In genomic region chr6:37168809-37169457, GRCh38 we compare ENCODE assay signal across 7 cellular contexts. TPM values are rescaled to one million over a fixed set of nuclear protein-coding genes. Genes with fewer than 3 reads are reported as not detected.
DNase-seq lines count a peak whose midpoint lies in the region; ATAC-seq, FAIRE-seq and TF ChIP-seq lines count a peak whose summit lies in the region.

No MANE protein-coding gene starts in this region.

- H3K27ac ChIP-seq in osteoblast (ENCODE audit: low read depth, low read length), result peak overlapping the region; percentile 88

- FAIRE-seq in frontal cortex (lab: Jason Lieb, UNC), result no peak

- H3K4me3 Mint-ChIP-seq in activated T-helper 2 cell treated with anti-CD3 and anti-CD28 coated beads, Interferon-gamma antibody, Interleukin-2, Interleukin-4, amounts not matched to agents 10 μg/mL and 5 μg/mL and 100 μg/mL, durations not matched to agents 14 hours and 24 hours and 36 hours (ENCODE audit: low read depth), result peak overlapping the region; percentile 87

- peaks cover 31% of the 10 kb centered on the region for H3K36me3 Mint-ChIP-seq in activated T-helper 2 cell treated with anti-CD3 and anti-CD28 coated beads, Interferon-gamma antibody, Interleukin-2, Interleukin-4, amounts not matched to agents 10 μg/mL and 5 μg/mL and 100 μg/mL, durations not matched to agents 14 hours and 24 hours and 36 hours (ENCODE audit: low read depth)

- H2AFZ ChIP-seq in osteoblast (ENCODE audit: low read length), result peak overlapping the region; percentile 35

- H3K4me3 ChIP-seq in GM06990 (replicated peaks; ENCODE audit: low read depth, low read length) (peak overlapping the region; percentile 67), osteoblast (ENCODE audit: insufficient read depth, low read length) (peak overlapping the region; percentile 75)

- intact Hi-C loops in activated T-helper 2 cell treated with anti-CD3 and anti-CD28 coated beads, Interferon-gamma antibody, Interleukin-2, Interleukin-4, amounts not matched to agents 10 μg/mL and 5 μg/mL and 100 μg/mL, durations not matched to agents 14 hours and 24 hours and 36 hours (cut with micrococcal nuclease), result loop anchor here (1.0 kb wide), 1 partner anchor 67 kb away; no protein-coding TSS in a partner anchor

- no peaks in the 10 kb centered on the region for H3K27me3 Mint-ChIP-seq in activated T-helper 2 cell treated with anti-CD3 and anti-CD28 coated beads, Interferon-gamma antibody, Interleukin-2, Interleukin-4, amounts not matched to agents 10 μg/mL and 5 μg/mL and 100 μg/mL, durations not matched to agents 14 hours and 24 hours and 36 hours (ENCODE audit: low read depth)

- peaks cover 27% of the 10 kb centered on the region for H3K4me1 Mint-ChIP-seq in activated T-helper 2 cell treated with anti-CD3 and anti-CD28 coated beads, Interferon-gamma antibody, Interleukin-2, Interleukin-4, amounts not matched to agents 10 μg/mL and 5 μg/mL and 100 μg/mL, durations not matched to agents 14 hours and 24 hours and 36 hours (ENCODE audit: low read depth)

- H3K27me3 ChIP-seq in GM06990 (replicated peaks; ENCODE audit: control insufficient read depth, insufficient read depth, low read length) (no peaks in the 10 kb centered on the region), osteoblast (ENCODE audit: insufficient read depth, low read length) (no peaks in the 10 kb centered on the region)

- peaks cover 22% of the 10 kb centered on the region for H3K79me2 ChIP-seq in osteoblast (ENCODE audit: insufficient read depth, low read length)

- peaks cover 25% of the 10 kb centered on the region for H3K4me1 ChIP-seq in osteoblast (ENCODE audit: insufficient read depth, low read length)

- H3K9me3 Mint-ChIP-seq in activated T-helper 2 cell treated with anti-CD3 and anti-CD28 coated beads, Interferon-gamma antibody, Interleukin-2, Interleukin-4, amounts not matched to agents 10 μg/mL and 5 μg/mL and 100 μg/mL, durations not matched to agents 14 hours and 24 hours and 36 hours, result no peaks in the 10 kb centered on the region

- peak overlapping the region; percentile 91 for H3K4me2 ChIP-seq in osteoblast (ENCODE audit: insufficient read depth, low read length)

- peaks cover 5% of the 10 kb centered on the region for H3K36me3 ChIP-seq in GM06990 (ENCODE audit: control insufficient read depth, insufficient read depth, low read length)
- peaks cover 17% of the 10 kb centered on the region for H3K36me3 ChIP-seq in osteoblast (ENCODE audit: insufficient read depth, low read length)

- peaks cover 17% of the 10 kb centered on the region for H4K20me1 ChIP-seq in osteoblast (ENCODE audit: insufficient read depth, low read length)

- no peak for ATAC-seq in HG03025 (IDR thresholded peaks at IDR 0.05; ENCODE audit: low FRiP score, unreplicated experiment)
- ATAC-seq in GM21423 (IDR thresholded peaks at IDR 0.05; ENCODE audit: unreplicated experiment), result no peak

- no peak for TF ChIP-seq CTCF in GM06990 (IDR thresholded peaks at IDR 0.05; ENCODE audit: insufficient read depth, low read length, poor library complexity, severe bottlenecking)
- TF ChIP-seq CTCF in osteoblast (IDR thresholded peaks at IDR 0.05; ENCODE audit: extremely low read depth, low read depth, low read length), result no peak

- DNase-seq in GM06990 (ENCODE audit: extremely low read depth, insufficient read length), result no peak
- peak; percentile 70 for DNase-seq in NCI-H1105 treated with DMSO at 0.1 percent for 48 hours (lab: John Stamatoyannopoulos, UW)
- DNase-seq in activated T-helper 2 cell treated with anti-CD3 and anti-CD28 coated beads, Interferon-gamma antibody, Interleukin-2, Interleukin-4, amounts not matched to agents 10 μg/mL and 5 μg/mL and 100 μg/mL, durations not matched to agents 14 hours and 24 hours and 36 hours (ENCODE audit: low spot score), result no peak
- peak; percentile 44 to 65 for DNase-seq in frontal cortex (ENCODE audit: low spot score in 2 of 2)
- peak; percentile 97 for DNase-seq in osteoblast (ENCODE audit: insufficient read length, low spot score, missing footprints)

- H3K9me3 ChIP-seq in osteoblast (ENCODE audit: low read depth, low read length), result no peaks in the 10 kb centered on the region

- H3K27ac Mint-ChIP-seq in activated T-helper 2 cell treated with anti-CD3 and anti-CD28 coated beads, Interferon-gamma antibody, Interleukin-2, Interleukin-4, amounts not matched to agents 10 μg/mL and 5 μg/mL and 100 μg/mL, durations not matched to agents 14 hours and 24 hours and 36 hours, result peak overlapping the region; percentile 94

RNA-seq across cellular contexts. Expression of gene PIM1, which starts 1.0 kb away (rescaled TPM):
- 151 and 161 TPM in 2 replicates for total RNA-seq in activated T-helper 2 cell treated with anti-CD3 and anti-CD28 coated beads, Interferon-gamma antibody, Interleukin-2, Interleukin-4, amounts not matched to agents 10 μg/mL and 5 μg/mL and 100 μg/mL, durations not matched to agents 14 hours and 24 hours and 36 hours
- 20.4 TPM for total RNA-seq in frontal cortex
- total RNA-seq in osteoblast, result 14.8 and 16.2 TPM in 2 replicates

Comparison
In these comparisons a context has a peak if more than half of its experiments do, and no peak if none do; other contexts are left out.
1. DNase-seq: peak in NCI-H1105 treated with DMSO at 0.1 percent for 48 hours (single experiment), frontal cortex (2 of 2) and osteoblast (single experiment); none in GM06990 (single experiment) and activated T-helper 2 cell treated with anti-CD3 and anti-CD28 coated beads, Interferon-gamma antibody, Interleukin-2, Interleukin-4, amounts not matched to agents 10 μg/mL and 5 μg/mL and 100 μg/mL, durations not matched to agents 14 hours and 24 hours and 36 hours (single experiment).